In genomic region chr2:128388414-128389032, GRCh38 we compare ENCODE assay signal across 1 cellular context.
TF ChIP-seq lines count a peak whose summit lies in the region.

No MANE protein-coding gene starts in this region.

TF ChIP-seq in IMR-90, 13 proteins besides CTCF, POLR2A, EP300 and RAD21 (continued from another document):
- TF ChIP-seq SMC3 (IDR thresholded peaks at IDR 0.05; ENCODE audit: low read depth, low read length) = no peak
